ENCODE assay signal across 19 cellular contexts in the genomic region with DNA sequence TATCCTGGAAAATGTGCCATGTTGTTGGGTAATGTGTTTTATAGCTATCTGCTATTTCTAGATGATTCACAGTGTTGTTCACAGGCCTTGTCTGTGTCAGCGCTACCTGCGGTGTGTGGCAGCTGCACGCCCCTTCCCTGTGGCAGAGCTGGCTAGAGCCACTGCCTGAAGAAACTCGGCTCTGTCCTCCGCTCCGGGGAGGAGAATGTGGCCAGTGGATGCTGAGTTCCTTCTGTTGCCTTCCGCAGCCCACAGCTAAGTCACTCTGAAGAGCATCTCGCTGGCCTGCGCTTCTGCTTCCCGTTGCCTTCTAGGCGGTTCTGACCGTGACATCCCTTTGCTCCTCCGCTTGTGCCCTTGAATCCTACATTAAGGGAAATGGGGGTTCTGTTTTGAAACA.
DNase-seq lines count a peak whose midpoint lies in the region; ATAC-seq and TF ChIP-seq lines count a peak whose summit lies in the region.
"Had no signal": no experiment of that assay in that cellular context is flagged by ENCODE, and none has a peak within 500 bp of the region (broad histone marks: within the 10 kb centered on the region; RNA-seq: fewer than 3 reads in every experiment).

No MANE protein-coding gene starts in this region.

- no peak overlapping the region for H3K4me2 ChIP-seq in mesendoderm (ENCODE audit: low read length)
- H3K4me2 ChIP-seq: A549, PC-9 had no signal

- intact Hi-C loops in dorsolateral prefrontal cortex (cut with DNase I): no loop called here
- intact Hi-C loops in spleen (cut with DNase I; ENCODE audit: low total_unique reads): no loop called here

- no peak overlapping the region for H4K5ac ChIP-seq in mesendoderm (ENCODE audit: low read length)

- no peak overlapping the region for H3K18ac ChIP-seq in mesendoderm (ENCODE audit: low read length)

- ATAC-seq in GM18861 (IDR thresholded peaks at IDR 0.05; ENCODE audit: unreplicated experiment): no peak
- no peak for ATAC-seq in HG03520 (IDR thresholded peaks at IDR 0.05; ENCODE audit: unreplicated experiment)
- ATAC-seq: A549 had no signal

- H3K27me3 ChIP-seq in dorsolateral prefrontal cortex: no peaks in the 10 kb centered on the region
- no peaks in the 10 kb centered on the region for H3K27me3 ChIP-seq in mesendoderm (ENCODE audit: insufficient read depth, low read length, poor library complexity)
- H3K27me3 ChIP-seq in spleen (replicated peaks in 1 of 7): no peaks in the 10 kb centered on the region

- H3K4ac ChIP-seq in mesendoderm (ENCODE audit: low read depth, low read length): no peak overlapping the region

- H3K56ac ChIP-seq in mesendoderm (ENCODE audit: low read length): peak overlapping the region; percentile 49

- H3K23ac ChIP-seq in mesendoderm (ENCODE audit: low read length): no peak overlapping the region

- peak; percentile 26 for DNase-seq in Ammon's horn (ENCODE audit: low spot score)
- peak; percentile 55 for DNase-seq in NCI-H146 (lab: John Stamatoyannopoulos, UW)
- peak in 8 of 10 donors; percentile 18 to 59 (median 38) for DNase-seq in dorsolateral prefrontal cortex
- peak; percentile 25 for DNase-seq in mesendoderm
- no peak for DNase-seq in spleen
- DNase-seq in activated gamma-delta T cell treated with Interleukin-2 at 50 U/mL for 16 hours: no peak
- DNase-seq: COR-L47, GDM1, GOT3, HFFc6, MM.1S, NCI-H2029 treated with DMSO at 0.1 percent for 48 hours, NCI-H2227 treated with DMSO at 0.1 percent for 48 hours, NCI-H774, PC-9, SK-N-SH had no signal

- H3K27ac ChIP-seq in dorsolateral prefrontal cortex (no peak overlapping the region), mesendoderm (ENCODE audit: low read depth, low read length) (no peak overlapping the region), spleen (no peak overlapping the region)
- H3K27ac ChIP-seq: A549, PC-9 had no signal

- H3K4me1 ChIP-seq in mesendoderm (ENCODE audit: control insufficient read depth, low read depth, low read length): no peaks in the 10 kb centered on the region
- no peaks in the 10 kb centered on the region for H3K4me1 ChIP-seq in spleen
- H3K4me1 ChIP-seq: A549 had no signal

- no peak overlapping the region for H2AK5ac ChIP-seq in mesendoderm (ENCODE audit: low read length)

- no peak for TF ChIP-seq POLR2A in spleen (IDR thresholded peaks at IDR 0.05)

- H3K79me1 ChIP-seq in mesendoderm (ENCODE audit: low read length): no peaks in the 10 kb centered on the region

- H3K9me3 ChIP-seq in spleen: peaks cover 0 to 14% (median 0%) of the 10 kb centered on the region in 8 donors
- H3K9me3 ChIP-seq: A549, SK-N-SH had no signal

- TF ChIP-seq CTCF in dorsolateral prefrontal cortex (IDR thresholded peaks at IDR 0.05 in 54 of 56, conservative IDR thresholded peaks at IDR 0.05 in 2 of 56; ENCODE audit: low read depth in 1 of 56, partially characterized antibody in 56 of 56) (no peak), spleen (IDR thresholded peaks at IDR 0.05 in 8 of 11, conservative IDR thresholded peaks at IDR 0.05 in 3 of 11) (no peak)

- no peak overlapping the region for H2BK5ac ChIP-seq in mesendoderm (ENCODE audit: low read length)

- no peak overlapping the region for H2BK120ac ChIP-seq in mesendoderm (ENCODE audit: low read depth, low read length)

- WGBS in mesendoderm (ENCODE audit: extremely low coverage, insufficient coverage, low lambda C conversion rate): no CpG with 5 or more reads among the region's 13 CpGs
- 79 to 91% (median 85%) methylated on average over 13 of the region's 13 CpGs for WGBS in spleen, 5 donors

- H4K8ac ChIP-seq in mesendoderm (ENCODE audit: low read depth, low read length): no peak overlapping the region

- H3K4me3 ChIP-seq in dorsolateral prefrontal cortex (no peak overlapping the region), mesendoderm (ENCODE audit: low read length) (no peak overlapping the region), spleen (no peak overlapping the region)
- H3K4me3 ChIP-seq: A549, PC-9 had no signal

- H3K36me3 ChIP-seq in mesendoderm (ENCODE audit: control insufficient read depth, insufficient read depth, low read length) (no peaks in the 10 kb centered on the region), spleen (no peaks in the 10 kb centered on the region)

- H3K9ac ChIP-seq in mesendoderm (ENCODE audit: low read length): no peak overlapping the region
- H3K9ac ChIP-seq: SK-N-SH had no signal

- no peaks in the 10 kb centered on the region for H3K79me2 ChIP-seq in mesendoderm (ENCODE audit: control insufficient read depth, insufficient read depth, low read length)

- no peak overlapping the region for H2BK15ac ChIP-seq in mesendoderm (replicated peaks; ENCODE audit: low read depth)

Comparison
In these comparisons a context has a peak if more than half of its experiments do, and no peak if none do; other contexts are left out.
1. DNase-seq: peak in Ammon's horn (single experiment), NCI-H146 (single experiment), dorsolateral prefrontal cortex (8 of 10) and mesendoderm (single experiment); none in spleen (single experiment) and activated gamma-delta T cell treated with Interleukin-2 at 50 U/mL for 16 hours (single experiment).